In the genomic region with DNA sequence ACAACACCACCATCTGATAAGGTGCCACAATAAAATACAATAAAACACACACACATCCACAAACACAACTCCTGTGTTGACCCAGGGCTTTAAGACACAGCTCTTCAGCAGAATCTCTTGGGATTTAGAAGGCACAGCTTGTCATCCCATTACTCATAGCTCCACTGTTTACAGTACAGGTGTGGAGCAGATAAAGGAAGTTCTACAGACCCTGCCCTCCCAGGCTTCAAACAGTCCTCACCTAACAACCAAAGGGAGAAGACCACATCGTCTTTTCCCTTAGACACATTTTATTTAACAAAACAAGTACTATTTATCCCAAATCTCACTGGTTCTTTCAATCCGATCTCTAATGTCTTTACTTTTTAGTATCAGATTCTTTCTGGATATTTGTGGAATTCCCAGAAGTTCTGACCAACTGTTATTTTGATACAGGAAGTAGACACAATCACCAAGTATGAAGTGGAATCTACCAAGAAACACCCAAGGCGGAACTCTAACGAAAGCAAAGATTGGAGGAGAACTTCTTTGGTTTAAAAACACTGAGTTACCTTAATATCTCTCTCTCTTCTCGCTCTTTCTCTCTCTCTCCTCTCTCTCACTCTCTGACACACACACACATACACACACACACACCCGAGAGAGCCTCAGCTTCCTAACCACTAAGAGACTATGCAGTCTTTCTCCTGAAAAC, we compare ENCODE assay signal across 8 cellular contexts. TPM values are rescaled to one million over a fixed set of nuclear protein-coding genes. Genes with fewer than 3 reads are reported as not detected.
A peak's percentile ranks its signal among the peaks of the same experiment; 100 is the strongest.
DNase-seq lines count a peak whose midpoint lies in the region; ATAC-seq and TF ChIP-seq lines count a peak whose summit lies in the region.

No MANE protein-coding gene starts in this region.

- DNase-seq in T-helper 17 cell (no peak), right cardiac atrium (no peak), H7 (no peak), germinal center (ENCODE audit: low spot score) (no peak), posterior cingulate gyrus (no peak)

- peaks cover 0 to 33% (median 0%) of the 10 kb centered on the region in 11 experiments; a peak in 8 of 22 replicates for H3K36me3 ChIP-seq in BLaER1 treated with 17β-estradiol and CSF1 and Interleukin-3, amounts not matched to agents 10 nM and 100 nM
- no peaks in the 10 kb centered on the region for H3K36me3 ChIP-seq in HEK293 (ENCODE audit: control insufficient read depth in 2 of 2, insufficient read depth in 1 of 2, low read length in 2 of 2)
- H3K36me3 ChIP-seq in stomach smooth muscle (ENCODE audit: control insufficient read depth in 2 of 2, insufficient read depth in 2 of 2, low read length in 2 of 2), result no peaks in the 10 kb centered on the region
- H3K36me3 ChIP-seq in H7 (replicated peaks; ENCODE audit: control insufficient read depth, insufficient read depth, low read length), result no peaks in the 10 kb centered on the region

- WGBS in right cardiac atrium, result 47% methylated on average over 6 of the region's 6 CpGs

- H3K4me1 ChIP-seq in BLaER1 treated with 17β-estradiol and CSF1 and Interleukin-3, amounts not matched to agents 10 nM and 100 nM, result peaks cover 83 to 98% (median 93%) of the 10 kb centered on the region in 10 experiments
- H3K4me1 ChIP-seq in HEK293 (ENCODE audit: control insufficient read depth, insufficient read depth, low read length) (peaks cover 23% of the 10 kb centered on the region), right cardiac atrium (ENCODE audit: control insufficient read depth, insufficient read depth, low read length) (peaks cover 34% of the 10 kb centered on the region), stomach smooth muscle (ENCODE audit: control insufficient read depth, insufficient read depth, low read length) (peaks cover 20% of the 10 kb centered on the region)

- ATAC-seq in T-helper 17 cell (peak; percentile 33), right cardiac atrium (peak; percentile 2 to 55)

- CTCF ChIA-PET in HEK293 (lab: Yijun Ruan, JAX), result interaction anchor here (0.6 to 4.1 kb wide), 4 partner anchors 17 to 103 kb away, joined by 3 to 28 read pairs (median 4); no protein-coding TSS in a partner anchor

- peaks cover 79% of the 10 kb centered on the region for H3K4me1 Mint-ChIP-seq in T-helper 17 cell

- TF ChIP-seq CTCF in HEK293 (tag by site-specific recombination; IDR thresholded peaks at IDR 0.05), result no peak

- peak overlapping the region; percentile 70 to 86 (median 80) for H3K27ac ChIP-seq in BLaER1 treated with 17β-estradiol and CSF1 and Interleukin-3, amounts not matched to agents 10 nM and 100 nM
- H3K27ac ChIP-seq in HEK293 (ENCODE audit: extremely low read depth, low read depth, low read length), result peak overlapping the region; percentile 77
- H3K27ac ChIP-seq in right cardiac atrium (ENCODE audit: low read length), result peak overlapping the region; percentile 94
- H3K27ac ChIP-seq in stomach smooth muscle (ENCODE audit: low read length), result peak overlapping the region; percentile 60

- intact Hi-C loops in right cardiac atrium (cut with DNase I), result loop anchor here in 1 of 4 donors (10.0 kb wide), 1 partner anchor 49 kb away; a partner anchor contains a TSS
- intact Hi-C loops in posterior cingulate gyrus (cut with DNase I), result no loop called here

- peaks cover 22 to 100% (median 68%) of the 10 kb centered on the region in 11 experiments; a peak in 21 of 22 replicates for H4K20me1 ChIP-seq in BLaER1 treated with 17β-estradiol and CSF1 and Interleukin-3, amounts not matched to agents 10 nM and 100 nM

- peaks cover 13% of the 10 kb centered on the region for H3K36me3 Mint-ChIP-seq in T-helper 17 cell (ENCODE audit: low read depth)

- POLR2A ChIA-PET in HEK293 (lab: Yijun Ruan, JAX), result interaction anchor here (0.6 to 1.9 kb wide), 10 partner anchors 10 to 104 kb away, joined by 3 to 9 read pairs (median 4); a partner anchor contains a TSS

- H3K4me3 ChIP-seq in BLaER1 treated with 17β-estradiol and CSF1 and Interleukin-3, amounts not matched to agents 10 nM and 100 nM, result peak overlapping the region; percentile 66 to 83 (median 73)
- H3K4me3 ChIP-seq in HEK293 (ENCODE audit: low read depth, low read length) (peak overlapping the region; percentile 53), right cardiac atrium (ENCODE audit: low read length) (peak overlapping the region; percentile 66), stomach smooth muscle (ENCODE audit: low read length in 2 of 2) (peak overlapping the region; percentile 74 to 78), H7 (ENCODE audit: insufficient read depth, low read depth, low read length) (no peak overlapping the region)

- H3K9ac ChIP-seq in BLaER1 treated with 17β-estradiol and CSF1 and Interleukin-3, amounts not matched to agents 10 nM and 100 nM, result peak overlapping the region; percentile 78 to 89 (median 83)
- peak overlapping the region; percentile 24 to 68 for H3K9ac ChIP-seq in stomach smooth muscle (ENCODE audit: low read length in 2 of 2)

- no peaks in the 10 kb centered on the region for H3K27me3 ChIP-seq in BLaER1 treated with 17β-estradiol and CSF1 and Interleukin-3, amounts not matched to agents 10 nM and 100 nM
- no peaks in the 10 kb centered on the region for H3K27me3 ChIP-seq in right cardiac atrium (ENCODE audit: control insufficient read depth, insufficient read depth)
- H3K27me3 ChIP-seq in stomach smooth muscle (ENCODE audit: control insufficient read depth in 1 of 2, insufficient read depth in 2 of 2, low read length in 2 of 2), result no peaks in the 10 kb centered on the region
- no peaks in the 10 kb centered on the region for H3K27me3 ChIP-seq in H7 (ENCODE audit: control insufficient read depth, insufficient read depth, low read length)

- H3K4me3 Mint-ChIP-seq in T-helper 17 cell, result peak overlapping the region; percentile 97

- H3K27ac Mint-ChIP-seq in T-helper 17 cell, result peak overlapping the region; percentile 99

- no peaks in the 10 kb centered on the region for H3K27me3 Mint-ChIP-seq in T-helper 17 cell

- peak overlapping the region; percentile 91 to 99 (median 98) for H3K4me2 ChIP-seq in BLaER1 treated with 17β-estradiol and CSF1 and Interleukin-3, amounts not matched to agents 10 nM and 100 nM

- no peaks in the 10 kb centered on the region for H3K9me3 ChIP-seq in BLaER1 treated with 17β-estradiol and CSF1 and Interleukin-3, amounts not matched to agents 10 nM and 100 nM (replicated peaks in 1 of 11)
- H3K9me3 ChIP-seq in HEK293 (ENCODE audit: control insufficient read depth, insufficient read depth, low read depth, low read length) (no peaks in the 10 kb centered on the region), T-helper 17 cell (ENCODE audit: control insufficient read depth, low read length, poor library complexity, severe bottlenecking) (no peaks in the 10 kb centered on the region), right cardiac atrium (ENCODE audit: control insufficient read depth, low read length) (no peaks in the 10 kb centered on the region), stomach smooth muscle (ENCODE audit: control insufficient read depth in 2 of 2, low read length in 2 of 2) (no peaks in the 10 kb centered on the region)

TF ChIP-seq in HEK293, 187 proteins besides CTCF, POLR2A, EP300 and RAD21 (continues in another document):
- TF ChIP-seq ZEB2 (tag by site-specific recombination; IDR thresholded peaks at IDR 0.05) (peak; percentile 48; the same call in 1 of the 2 replicates), KLF9 (tag by site-specific recombination; IDR thresholded peaks at IDR 0.05; ENCODE audit: low read depth) (0 out of 2 replicates have a peak, but pooled peaks have one; percentile 15), ZNF211 (tag by site-specific recombination; IDR thresholded peaks at IDR 0.05; ENCODE audit: low read depth) (no peak), ZNF677 (tag by site-specific recombination; IDR thresholded peaks at IDR 0.05) (no peak), ZNF214 (tag by site-specific recombination; IDR thresholded peaks at IDR 0.05; ENCODE audit: borderline replicate concordance) (no peak), ZNF155 (tag by site-specific recombination; IDR thresholded peaks at IDR 0.05) (no peak)
- TF ChIP-seq, protein P1, sequence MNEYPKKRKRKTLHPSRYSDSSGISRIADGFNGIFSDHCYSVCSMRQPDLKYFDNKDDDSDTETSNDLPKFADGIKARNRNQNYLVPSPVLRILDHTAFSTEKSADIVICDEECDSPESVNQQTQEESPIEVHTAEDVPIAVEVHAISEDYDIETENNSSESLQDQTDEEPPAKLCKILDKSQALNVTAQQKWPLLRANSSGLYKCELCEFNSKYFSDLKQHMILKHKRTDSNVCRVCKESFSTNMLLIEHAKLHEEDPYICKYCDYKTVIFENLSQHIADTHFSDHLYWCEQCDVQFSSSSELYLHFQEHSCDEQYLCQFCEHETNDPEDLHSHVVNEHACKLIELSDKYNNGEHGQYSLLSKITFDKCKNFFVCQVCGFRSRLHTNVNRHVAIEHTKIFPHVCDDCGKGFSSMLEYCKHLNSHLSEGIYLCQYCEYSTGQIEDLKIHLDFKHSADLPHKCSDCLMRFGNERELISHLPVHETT (tag by site-specific recombination; IDR thresholded peaks at IDR 0.05), result no peak
- TF ChIP-seq, protein P2, sequence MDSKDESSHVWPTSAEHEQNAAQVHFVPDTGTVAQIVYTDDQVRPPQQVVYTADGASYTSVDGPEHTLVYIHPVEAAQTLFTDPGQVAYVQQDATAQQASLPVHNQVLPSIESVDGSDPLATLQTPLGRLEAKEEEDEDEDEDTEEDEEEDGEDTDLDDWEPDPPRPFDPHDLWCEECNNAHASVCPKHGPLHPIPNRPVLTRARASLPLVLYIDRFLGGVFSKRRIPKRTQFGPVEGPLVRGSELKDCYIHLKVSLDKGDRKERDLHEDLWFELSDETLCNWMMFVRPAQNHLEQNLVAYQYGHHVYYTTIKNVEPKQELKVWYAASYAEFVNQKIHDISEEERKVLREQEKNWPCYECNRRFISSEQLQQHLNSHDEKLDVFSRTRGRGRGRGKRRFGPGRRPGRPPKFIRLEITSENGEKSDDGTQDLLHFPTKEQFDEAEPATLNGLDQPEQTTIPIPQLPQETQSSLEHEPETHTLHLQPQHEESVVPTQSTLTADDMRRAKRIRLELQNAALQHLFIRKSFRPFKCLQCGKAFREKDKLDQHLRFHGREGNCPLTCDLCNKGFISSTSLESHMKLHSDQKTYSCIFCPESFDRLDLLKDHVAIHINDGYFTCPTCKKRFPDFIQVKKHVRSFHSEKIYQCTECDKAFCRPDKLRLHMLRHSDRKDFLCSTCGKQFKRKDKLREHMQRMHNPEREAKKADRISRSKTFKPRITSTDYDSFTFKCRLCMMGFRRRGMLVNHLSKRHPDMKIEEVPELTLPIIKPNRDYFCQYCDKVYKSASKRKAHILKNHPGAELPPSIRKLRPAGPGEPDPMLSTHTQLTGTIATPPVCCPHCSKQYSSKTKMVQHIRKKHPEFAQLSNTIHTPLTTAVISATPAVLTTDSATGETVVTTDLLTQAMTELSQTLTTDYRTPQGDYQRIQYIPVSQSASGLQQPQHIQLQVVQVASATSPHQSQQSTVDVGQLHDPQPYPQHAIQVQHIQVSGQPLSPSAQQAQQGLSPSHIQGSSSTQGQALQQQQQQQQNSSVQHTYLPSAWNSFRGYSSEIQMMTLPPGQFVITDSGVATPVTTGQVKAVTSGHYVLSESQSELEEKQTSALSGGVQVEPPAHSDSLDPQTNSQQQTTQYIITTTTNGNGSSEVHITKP (tag by site-specific recombination; IDR thresholded peaks at IDR 0.05), result peak; percentile 93

RNA-seq across cellular contexts. Expression of a gene that starts 46.1 kb away (rescaled TPM):
- total RNA-seq in T-helper 17 cell, result 100 to 1,000 TPM; 462 to 497 TPM
- total RNA-seq in right cardiac atrium, result 10 to 100 TPM; 31.2 to 39.1 (median 36.7) TPM
- 22.5 TPM for polyA plus RNA-seq in right cardiac atrium
- total RNA-seq in H7 (2014; rRNA removed; shearing (Covaris generic)), result 10.3 and 11.3 TPM in 2 replicates

Comparison
In these comparisons a context has a peak if more than half of its experiments do, and no peak if none do; other contexts are left out.
1. RNA of a gene that starts 46.1 kb away (total RNA-seq): 462 to 497 TPM in T-helper 17 cell; 31.2 to 39.1 TPM in right cardiac atrium and 10.3 to 11.3 TPM in H7; every median in the first group is over 10 times any median in the second.
2. Peak in every context shown above with its lines, with median percentiles within 50 percentile points of each other: H3K27ac ChIP-seq.